1 cellular context compared by ENCODE assay signal in the genomic region with DNA sequence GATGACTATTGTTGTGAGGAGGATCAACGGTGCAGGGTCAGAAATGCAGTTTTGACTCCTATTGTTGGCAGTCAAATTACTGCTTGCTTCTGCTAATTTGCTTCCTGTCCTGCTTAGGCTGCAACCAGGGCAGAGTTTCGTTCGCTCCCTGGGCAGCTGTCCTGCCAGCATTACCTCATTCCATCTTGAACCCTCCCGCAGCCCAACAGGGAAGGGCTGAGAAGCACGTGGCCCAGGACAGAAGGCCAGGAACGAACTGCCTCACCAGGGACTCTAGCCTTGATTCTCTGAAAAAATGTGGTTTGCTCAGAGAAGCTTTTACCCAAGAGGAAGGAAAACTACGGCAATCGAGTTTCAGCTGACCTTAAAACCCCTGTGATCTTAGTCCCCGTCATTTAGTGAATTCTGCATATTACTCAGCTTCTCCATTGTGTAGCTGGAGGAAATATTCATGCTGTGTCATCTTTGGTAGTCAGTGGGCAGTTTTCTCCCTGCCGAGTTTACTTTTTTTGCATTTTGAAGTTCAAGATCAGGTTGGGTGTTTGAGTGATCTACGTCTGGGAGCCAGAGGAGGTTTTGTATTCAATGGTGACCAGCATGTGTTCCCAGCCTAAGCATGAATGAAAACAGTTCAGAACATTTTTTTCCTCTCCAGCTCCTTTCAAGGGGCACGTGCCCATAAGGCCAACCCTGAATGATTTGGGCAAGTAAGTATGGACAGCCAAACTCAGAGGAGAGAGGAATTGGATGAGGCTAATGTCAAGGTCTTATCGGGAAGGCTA.
TF ChIP-seq lines count a peak whose summit lies in the region.

No MANE protein-coding gene starts in this region.

TF ChIP-seq in H1, 55 proteins besides CTCF, POLR2A, EP300 and RAD21:
- no peak for TF ChIP-seq FOSL1 (IDR thresholded peaks at IDR 0.05; ENCODE audit: insufficient read depth, low read depth, low read length)
- TF ChIP-seq, protein P1, sequence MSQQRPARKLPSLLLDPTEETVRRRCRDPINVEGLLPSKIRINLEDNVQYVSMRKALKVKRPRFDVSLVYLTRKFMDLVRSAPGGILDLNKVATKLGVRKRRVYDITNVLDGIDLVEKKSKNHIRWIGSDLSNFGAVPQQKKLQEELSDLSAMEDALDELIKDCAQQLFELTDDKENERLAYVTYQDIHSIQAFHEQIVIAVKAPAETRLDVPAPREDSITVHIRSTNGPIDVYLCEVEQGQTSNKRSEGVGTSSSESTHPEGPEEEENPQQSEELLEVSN (IDR thresholded peaks at IDR 0.05) = 0 out of 2 replicates have a peak, but pooled peaks have one; percentile 5
- no peak for TF ChIP-seq TAF1 (IDR thresholded peaks at IDR 0.05; ENCODE audit: low read depth, low read length)
- TF ChIP-seq, protein P2, sequence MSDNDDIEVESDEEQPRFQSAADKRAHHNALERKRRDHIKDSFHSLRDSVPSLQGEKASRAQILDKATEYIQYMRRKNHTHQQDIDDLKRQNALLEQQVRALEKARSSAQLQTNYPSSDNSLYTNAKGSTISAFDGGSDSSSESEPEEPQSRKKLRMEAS (IDR thresholded peaks at IDR 0.05) = peak; percentile 77
